16 cellular contexts compared by ENCODE assay signal in the genomic region with DNA sequence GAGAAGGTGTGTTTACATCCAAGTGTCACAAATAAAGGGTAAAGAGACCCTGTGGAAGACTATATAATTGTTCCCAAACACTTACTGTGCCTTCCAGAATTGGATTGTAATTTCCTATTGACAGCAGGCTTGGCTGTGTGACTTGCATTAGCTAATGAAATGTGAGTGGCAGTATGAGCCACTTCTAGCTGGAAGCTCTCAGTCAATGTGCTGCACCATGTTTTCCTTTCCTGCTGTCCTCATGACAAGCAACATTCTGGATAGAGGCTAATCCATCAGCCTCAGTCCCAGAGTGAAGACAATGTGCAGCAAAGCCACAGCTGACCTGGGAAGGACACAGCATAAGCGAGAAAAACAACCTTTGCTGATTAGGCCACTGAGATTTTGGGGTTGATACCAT. TPM values are rescaled to one million over a fixed set of nuclear protein-coding genes. Genes with fewer than 3 reads are reported as not detected.
DNase-seq lines count a peak whose midpoint lies in the region; ATAC-seq, FAIRE-seq and TF ChIP-seq lines count a peak whose summit lies in the region.
"Had no signal": no experiment of that assay in that cellular context is flagged by ENCODE, and none has a peak within 500 bp of the region (broad histone marks: within the 10 kb centered on the region; RNA-seq: fewer than 3 reads in every experiment).

No MANE protein-coding gene starts in this region.

- no peak for DNase-seq in HepG2 (ENCODE audit: low spot score)
- no peak for DNase-seq in right lobe of liver
- peak; percentile 72 for DNase-seq in NCI-H2196 treated with DMSO at 0.1 percent for 48 hours (lab: John Stamatoyannopoulos, UW; ENCODE audit: unreplicated experiment)
- no peak for DNase-seq in SKM-1 treated with dmso at 0.1 percent for 144 hours (lab: John Stamatoyannopoulos, UW; ENCODE audit: unreplicated experiment)
- no peak for DNase-seq in midbrain (lab: John Stamatoyannopoulos, UW)
- no peak for DNase-seq in CD8-positive, alpha-beta T cell
- DNase-seq: activated naive CD4-positive, alpha-beta T cell treated with anti-CD3 and anti-CD28 coated beads for 36 hours; Calu3; Karpas-422; SIG-M5 had no signal

- FAIRE-seq in HepG2 (lab: Jason Lieb, UNC): no peak
- FAIRE-seq: endometrium had no signal

- H3K9ac ChIP-seq in HepG2 (ENCODE audit: insufficient read depth, low read depth, low read length): no peak overlapping the region
- H3K9ac ChIP-seq: parathyroid adenoma had no signal

- BruUV-seq in HepG2 (replicated peaks; lab: Mats Ljungman, UMichigan): no TSS peak

- in situ Hi-C loops in HepG2 (cut with HindIII; ENCODE audit: extremely low pct_ligation_motif_present, low pct_unique_long_range_greater_than_20kb): loop anchor here (25.0 kb wide), 1 partner anchor 396 kb away; the partner anchor contains the start of gene CLDN19

- H3K27ac Mint-ChIP-seq in brain: peak overlapping the region in 4 of 5 experiments; percentile 72 to 93 (median 86)
- no peak overlapping the region for H3K27ac Mint-ChIP-seq in CD8-positive, alpha-beta T cell
- H3K27ac Mint-ChIP-seq: activated naive CD4-positive, alpha-beta T cell treated with anti-CD3 and anti-CD28 coated beads for 36 hours had no signal

- TF ChIP-seq CTCF in HepG2 (CRISPR knock-in tag; IDR thresholded peaks at IDR 0.05) (no peak), right lobe of liver (IDR thresholded peaks at IDR 0.05) (no peak), brain (conservative IDR thresholded peaks at IDR 0.05) (no peak)
- no peak for TF ChIP-seq CTCF in CD8-positive, alpha-beta T cell (IDR thresholded peaks at IDR 0.05)

- no peaks in the 10 kb centered on the region for H3K79me2 ChIP-seq in HepG2 (ENCODE audit: insufficient read depth, low read length)
- H3K79me2 ChIP-seq: parathyroid adenoma had no signal

- H3K36me3 ChIP-seq in HepG2 (replicated peaks in 1 of 2; ENCODE audit: control insufficient read depth in 1 of 2, insufficient read depth in 2 of 2, low read length in 2 of 2) (no peaks in the 10 kb centered on the region), right lobe of liver (no peaks in the 10 kb centered on the region)
- H3K36me3 ChIP-seq in CD8-positive, alpha-beta T cell (ENCODE audit: insufficient read depth, low read length): no peaks in the 10 kb centered on the region
- H3K36me3 ChIP-seq: breast epithelium had no signal

- H3K4me1 ChIP-seq in HepG2 (ENCODE audit: insufficient read depth, low read length): peaks cover 48% of the 10 kb centered on the region
- peaks cover 0 to 10% (median 2%) of the 10 kb centered on the region in 4 donors for H3K4me1 ChIP-seq in right lobe of liver
- peaks cover 6% of the 10 kb centered on the region for H3K4me1 ChIP-seq in CD8-positive, alpha-beta T cell (ENCODE audit: insufficient read depth, low read length)
- H3K4me1 ChIP-seq: breast epithelium, parathyroid adenoma had no signal

- H3K4me2 ChIP-seq in HepG2 (ENCODE audit: low read depth, low read length): peak overlapping the region; percentile 50

- H3K4me3 ChIP-seq in HepG2 (replicated peaks in 1 of 3; ENCODE audit: insufficient read depth in 1 of 3, low read depth in 2 of 3, low read length in 3 of 3): no peak overlapping the region
- no peak overlapping the region for H3K4me3 ChIP-seq in right lobe of liver
- no peak overlapping the region for H3K4me3 ChIP-seq in CD8-positive, alpha-beta T cell (ENCODE audit: low read depth, low read length)
- H3K4me3 ChIP-seq: breast epithelium had no signal

- TF ChIP-seq EP300 in HepG2 (IDR thresholded peaks at IDR 0.05; ENCODE audit: low read depth in 2 of 2, low read length in 2 of 2): no peak
- no peak for TF ChIP-seq EP300 in HepG2 (CRISPR knock-in tag; IDR thresholded peaks at IDR 0.05; ENCODE audit: borderline replicate concordance)

- no peak overlapping the region for H3K27ac ChIP-seq in HepG2 (ENCODE audit: extremely low read length, insufficient read depth, low read length)
- no peak overlapping the region for H3K27ac ChIP-seq in right lobe of liver
- H3K27ac ChIP-seq in CD8-positive, alpha-beta T cell (ENCODE audit: low read depth, low read length): no peak overlapping the region
- H3K27ac ChIP-seq: breast epithelium, parathyroid adenoma had no signal

- intact Hi-C loops in HepG2 (cut with micrococcal nuclease; ENCODE audit: unreplicated experiment) (no loop called here), right lobe of liver (cut with DNase I) (no loop called here)
- intact Hi-C loops in CD8-positive, alpha-beta T cell (cut with DNase I, micrococcal nuclease): no loop called here

- H2AFZ ChIP-seq in HepG2 (ENCODE audit: low read length): no peak overlapping the region
- H2AFZ ChIP-seq: parathyroid adenoma had no signal

- 36% methylated on average over 1 of the region's 1 CpG for WGBS in HepG2 (ENCODE audit: low lambda C conversion rate)
- WGBS in right lobe of liver (ENCODE audit: insufficient coverage, low coverage, low lambda C conversion rate, missing lambda C conversion rate): 100% methylated on average over 1 of the region's 1 CpG

- no peak for TF ChIP-seq RAD21 in HepG2 (CRISPR knock-in tag; IDR thresholded peaks at IDR 0.05)

- H3K4me1 Mint-ChIP-seq in brain: peaks cover 45% of the 10 kb centered on the region
- peaks cover 17% of the 10 kb centered on the region for H3K4me1 Mint-ChIP-seq in CD8-positive, alpha-beta T cell (ENCODE audit: low read depth)

- H4K20me1 ChIP-seq in HepG2 (ENCODE audit: insufficient read depth, low read length): no peaks in the 10 kb centered on the region

- ATAC-seq in HepG2: no peak
- no peak for ATAC-seq in right lobe of liver
- ATAC-seq in CD8-positive, alpha-beta T cell: no peak
- no peak for ATAC-seq in HG02981 (IDR thresholded peaks at IDR 0.05; ENCODE audit: unreplicated experiment)

- peaks cover 3% of the 10 kb centered on the region for H3K27me3 Mint-ChIP-seq in brain
- H3K27me3 Mint-ChIP-seq in CD8-positive, alpha-beta T cell (ENCODE audit: low read depth): peaks cover 2% of the 10 kb centered on the region

- H3K9me3 ChIP-seq in HepG2 (ENCODE audit: low read length) (no peaks in the 10 kb centered on the region), right lobe of liver (no peaks in the 10 kb centered on the region)
- H3K9me3 ChIP-seq in CD8-positive, alpha-beta T cell (ENCODE audit: low read length): no peaks in the 10 kb centered on the region
- H3K9me3 ChIP-seq: breast epithelium had no signal

- no peaks in the 10 kb centered on the region for H3K36me3 Mint-ChIP-seq in brain
- no peaks in the 10 kb centered on the region for H3K36me3 Mint-ChIP-seq in CD8-positive, alpha-beta T cell

- H3K27me3 ChIP-seq in HepG2 (ENCODE audit: control insufficient read depth in 1 of 2, insufficient read depth in 2 of 2, low read length in 2 of 2) (0 out of 5 replicates have a peak, but pooled peaks cover 0 to 7% of the 10 kb centered on the region in 2 experiments), right lobe of liver (no peaks in the 10 kb centered on the region)
- H3K27me3 ChIP-seq in CD8-positive, alpha-beta T cell (ENCODE audit: insufficient read depth, low read length): no peaks in the 10 kb centered on the region
- H3K27me3 ChIP-seq: breast epithelium had no signal

- CTCF ChIA-PET in HepG2 (lab: Yijun Ruan, JAX; ENCODE audit: low intra/inter-chr PET ratio, low total read pairs): no interaction called here
- CTCF ChIA-PET in CD8-positive, alpha-beta T cell (lab: Charles Lee): interaction anchor here (0.8 to 1.0 kb wide), 2 partner anchors 9 to 29 kb away, joined by 3 read pairs; no protein-coding TSS in a partner anchor

- no peak overlapping the region for H3K4me3 Mint-ChIP-seq in brain
- H3K4me3 Mint-ChIP-seq in CD8-positive, alpha-beta T cell: no peak overlapping the region
- H3K4me3 Mint-ChIP-seq: activated naive CD4-positive, alpha-beta T cell treated with anti-CD3 and anti-CD28 coated beads for 36 hours had no signal

- TF ChIP-seq POLR2A in HepG2 (IDR thresholded peaks at IDR 0.05; ENCODE audit: insufficient read depth in 1 of 2, low read depth in 2 of 2, low read length in 2 of 2) (no peak), right lobe of liver (IDR thresholded peaks at IDR 0.05) (no peak)

- H3K9me3 Mint-ChIP-seq in brain: peaks cover 0 to 4% (median 0%) of the 10 kb centered on the region in 5 experiments
- H3K9me3 Mint-ChIP-seq in CD8-positive, alpha-beta T cell: no peaks in the 10 kb centered on the region
- H3K9me3 Mint-ChIP-seq: activated naive CD4-positive, alpha-beta T cell treated with anti-CD3 and anti-CD28 coated beads for 36 hours had no signal

- POLR2A ChIA-PET in HepG2 (lab: Yijun Ruan, JAX): no interaction called here
- POLR2A ChIA-PET in CD8-positive, alpha-beta T cell (lab: Charles Lee): no interaction called here

RNA-seq across cellular contexts. Expression of gene FOXJ3, which starts 5.9 kb away (rescaled TPM):
- total RNA-seq in HepG2 (2016; rRNA removed; fragmentation: Illumina TruSeq; extraction: Trizol) (15.4 and 16.6 TPM in 2 replicates), right lobe of liver (10 to 100 TPM; 12.1 to 18.4 (median 14.5) TPM)
- 55.7 and 60.3 TPM in 2 replicates for total RNA-seq in HepG2 (2016; cell fraction: cytosol; rRNA removed; fragmentation: Illumina TruSeq; extraction: Trizol; ENCODE audit: low read depth)
- total RNA-seq in HepG2 (2016; cell fraction: insoluble cytoplasmic fraction; rRNA removed; fragmentation: Illumina TruSeq; extraction: Trizol): 15.5 and 17.0 TPM in 2 replicates
- 13.6 and 15.8 TPM in 2 replicates for total RNA-seq in HepG2 (2016; cell fraction: membrane; rRNA removed; fragmentation: Illumina TruSeq; extraction: Trizol)
- total RNA-seq in HepG2 (2016; cell fraction: nucleus; rRNA removed; fragmentation: Illumina TruSeq; extraction: Trizol): 25.2 and 32.7 TPM in 2 replicates
- polyA plus RNA-seq in HepG2 (2011; rRNA removed) (33.3 and 48.5 TPM in 2 replicates), brain (ENCODE audit: insufficient read depth, low read depth, low replicate concordance) (44.2 TPM)
- polyA plus RNA-seq in HepG2 (2011; cell fraction: cytosol; rRNA removed): 15.1 and 19.3 TPM in 2 replicates
- polyA plus RNA-seq in HepG2 (2011; cell fraction: nucleus; rRNA removed): 30.9 and 34.9 TPM in 2 replicates
- 13.6 and 18.4 TPM in 2 replicates for polyA plus RNA-seq in HepG2 (2012)
- 0.29 and 0.60 TPM in 2 replicates for polyA plus RNA-seq in HepG2 (2016; cell fraction: cytosol; fragmentation: Illumina TruSeq; extraction: Trizol; ENCODE audit: low read depth)
- polyA plus RNA-seq in HepG2 (2016; cell fraction: insoluble cytoplasmic fraction; fragmentation: Illumina TruSeq; extraction: Trizol; ENCODE audit: low read depth): 16.6 and 18.3 TPM in 2 replicates
- 2.1 and 2.3 TPM in 2 replicates for polyA plus RNA-seq in HepG2 (2016; cell fraction: membrane; fragmentation: Illumina TruSeq; extraction: Trizol; ENCODE audit: low read depth)
- polyA plus RNA-seq in HepG2 (2016; cell fraction: nucleus; fragmentation: Illumina TruSeq; extraction: Trizol; ENCODE audit: insufficient read depth, low read depth): 26.8 and 30.6 TPM in 2 replicates
- 39.0 and 60.9 TPM in 2 replicates for polyA minus RNA-seq in HepG2 (2011; rRNA and poly(A)+ RNA removed; ENCODE audit: low replicate concordance)
- 18.7 and 23.7 TPM in 2 replicates for polyA minus RNA-seq in HepG2 (2011; cell fraction: cytosol; rRNA and poly(A)+ RNA removed)
- 84.3 and 91.0 TPM in 2 replicates for polyA minus RNA-seq in HepG2 (2011; cell fraction: nucleus; rRNA and poly(A)+ RNA removed)
- total RNA-seq in CD8-positive, alpha-beta T cell: 10 to 100 TPM; 80.6 to 89.3 TPM

RNA-seq across cellular contexts. Expression of gene RIMKLA, which starts 39.7 kb away (rescaled TPM):
- total RNA-seq in HepG2 (2016; rRNA removed; fragmentation: Illumina TruSeq; extraction: Trizol): 2.5 and 4.1 TPM in 2 replicates
- 1.2 and 1.5 TPM in 2 replicates for total RNA-seq in HepG2 (2016; cell fraction: cytosol; rRNA removed; fragmentation: Illumina TruSeq; extraction: Trizol; ENCODE audit: low read depth)
- total RNA-seq in HepG2 (2016; cell fraction: insoluble cytoplasmic fraction; rRNA removed; fragmentation: Illumina TruSeq; extraction: Trizol): 2.2 and 3.3 TPM in 2 replicates
- total RNA-seq in HepG2 (2016; cell fraction: membrane; rRNA removed; fragmentation: Illumina TruSeq; extraction: Trizol): 3.9 and 4.5 TPM in 2 replicates
- 1.4 and 1.6 TPM in 2 replicates for total RNA-seq in HepG2 (2016; cell fraction: nucleus; rRNA removed; fragmentation: Illumina TruSeq; extraction: Trizol)
- polyA plus RNA-seq in HepG2 (2011; rRNA removed): 2.8 and 3.8 TPM in 2 replicates
- 2.7 and 2.9 TPM in 2 replicates for polyA plus RNA-seq in HepG2 (2011; cell fraction: cytosol; rRNA removed)
- polyA plus RNA-seq in HepG2 (2011; cell fraction: nucleus; rRNA removed): 0.90 and 2.2 TPM in 2 replicates
- polyA plus RNA-seq in HepG2 (2012): 2.4 and 5.1 TPM in 2 replicates
- polyA plus RNA-seq in HepG2 (2016; cell fraction: cytosol; fragmentation: Illumina TruSeq; extraction: Trizol; ENCODE audit: low read depth): 3.5 and 4.4 TPM in 2 replicates
- 1.6 and 2.1 TPM in 2 replicates for polyA plus RNA-seq in HepG2 (2016; cell fraction: insoluble cytoplasmic fraction; fragmentation: Illumina TruSeq; extraction: Trizol; ENCODE audit: low read depth)
- polyA plus RNA-seq in HepG2 (2016; cell fraction: membrane; fragmentation: Illumina TruSeq; extraction: Trizol; ENCODE audit: low read depth): 5.1 and 6.0 TPM in 2 replicates
- 0.63 and 2.0 TPM in 2 replicates for polyA plus RNA-seq in HepG2 (2016; cell fraction: nucleus; fragmentation: Illumina TruSeq; extraction: Trizol; ENCODE audit: insufficient read depth, low read depth)
- polyA minus RNA-seq in HepG2 (2011; rRNA and poly(A)+ RNA removed; ENCODE audit: low replicate concordance): 0.72 and 5.6 TPM in 2 replicates
- 2.1 and 2.6 TPM in 2 replicates for polyA minus RNA-seq in HepG2 (2011; cell fraction: cytosol; rRNA and poly(A)+ RNA removed)
- 2.5 and 3.0 TPM in 2 replicates for polyA minus RNA-seq in HepG2 (2011; cell fraction: nucleus; rRNA and poly(A)+ RNA removed)
- under 1 TPM; 0.02 to 0.95 (median 0.15) TPM for total RNA-seq in right lobe of liver
- 29.9 TPM for polyA plus RNA-seq in brain (ENCODE audit: insufficient read depth, low read depth, low replicate concordance)
- under 1 TPM; 0.05 to 0.06 TPM for total RNA-seq in CD8-positive, alpha-beta T cell
- total RNA-seq: glomerular endothelial cell had no signal
